18 cellular contexts compared by ENCODE assay signal in genomic region chr13:112579310-112579843, GRCh38.
"Had no signal": no experiment of that assay in that cellular context is flagged by ENCODE, and none has a peak within 500 bp of the region (broad histone marks: within the 10 kb centered on the region; RNA-seq: fewer than 3 reads in every experiment).

No MANE protein-coding gene starts in this region.

- H3K27ac ChIP-seq: coronary artery, prostate gland, skin epidermis, spleen, thoracic aorta, transverse colon had no signal

- DNase-seq: effector memory CD8-positive, alpha-beta T cell; erythroblast; kidney; mucosa of descending colon; naive B cell; right cardiac atrium; spleen; stimulated activated CD4-positive, alpha-beta T cell treated with anti-CD3 and anti-CD28 coated beads, Interleukin-15, amount 100 ng/mL, for 24 hours; stimulated activated CD4-positive, alpha-beta T cell treated with anti-CD3 and anti-CD28 coated beads, Interleukin-2, amount 100 ng/mL, for 48 hours; stimulated activated naive B cell treated with anti-CD40 and anti-IgM and Interleukin-4, amounts not matched to agents 10 μg/mL and 1 μg/mL and 100 μg/mL, for 72 hours; transverse colon had no signal

- H3K4me3 ChIP-seq: coronary artery, lung, mucosa of descending colon, prostate gland, skin epidermis, spleen, thoracic aorta, transverse colon had no signal

- H3K27me3 ChIP-seq: spleen, transverse colon had no signal

- H3K4me1 ChIP-seq: prostate gland had no signal

- H3K9me3 ChIP-seq: mucosa of descending colon, prostate gland, spleen, thoracic aorta, transverse colon had no signal

- FAIRE-seq: endometrium, frontal cortex, kidney had no signal

- H3K36me3 ChIP-seq: prostate gland, spleen, thoracic aorta, transverse colon had no signal
